In the genomic region with DNA sequence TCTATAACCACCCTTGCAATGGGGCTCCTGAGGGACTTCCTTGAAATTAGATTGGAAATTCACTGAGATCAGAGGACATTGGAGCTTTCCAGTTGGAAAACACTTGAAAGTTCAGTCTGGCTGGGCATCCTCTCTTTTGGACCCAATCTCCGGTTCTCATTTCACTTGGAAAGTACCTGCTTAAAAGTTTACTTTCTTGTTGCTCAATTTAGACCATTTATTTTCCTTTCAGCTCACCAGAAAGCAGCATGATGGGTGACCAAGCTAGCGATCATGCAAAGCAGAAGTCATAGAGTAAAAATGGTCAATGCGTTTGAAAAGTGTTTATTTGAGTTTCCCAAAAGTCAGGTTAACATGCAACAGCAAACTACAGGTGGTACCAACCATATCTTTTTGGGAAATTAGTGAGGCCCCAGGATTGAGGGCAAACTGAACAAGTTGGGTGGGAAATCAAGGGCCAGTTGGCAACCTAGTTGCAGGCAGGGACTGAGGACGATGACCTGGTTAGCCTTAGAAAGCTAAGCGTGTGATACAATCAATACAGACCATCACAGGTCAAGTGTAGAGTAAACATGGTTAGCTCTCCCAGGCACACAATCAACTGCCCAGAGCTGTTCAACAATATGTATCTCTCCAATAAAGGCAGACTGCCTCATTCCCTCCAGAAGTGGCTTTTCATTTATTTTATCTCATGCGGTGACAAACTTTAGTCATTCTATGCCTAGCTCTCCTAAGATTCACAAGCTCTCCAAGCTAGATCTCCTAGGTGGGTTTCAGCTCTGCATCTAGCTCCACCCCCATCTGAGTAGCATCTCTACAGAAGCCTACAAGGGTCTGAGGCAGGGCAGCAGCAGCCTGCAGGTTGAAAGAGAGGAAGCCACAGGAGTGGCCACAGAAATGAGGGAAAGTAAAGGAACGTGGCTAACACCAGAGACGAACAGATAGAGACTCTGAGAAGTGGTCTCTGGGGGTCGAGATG, we compare ENCODE assay signal across 18 cellular contexts.
A peak's percentile ranks its signal among the peaks of the same experiment; 100 is the strongest.
DNase-seq lines count a peak whose midpoint lies in the region; ATAC-seq and TF ChIP-seq lines count a peak whose summit lies in the region.
"Had no signal": no experiment of that assay in that cellular context is flagged by ENCODE, and none has a peak within 500 bp of the region (broad histone marks: within the 10 kb centered on the region; RNA-seq: fewer than 3 reads in every experiment).

No MANE protein-coding gene starts in this region.

- ATAC-seq in HG02970 (IDR thresholded peaks at IDR 0.05; ENCODE audit: low FRiP score, unreplicated experiment): no peak
- ATAC-seq: left ventricle myocardium superior had no signal

- peak overlapping the region; percentile 92 for H3K27ac Mint-ChIP-seq in chondrocyte (ENCODE audit: unreplicated experiment)
- H3K27ac Mint-ChIP-seq: type B pancreatic cell had no signal

- H3K4me1 Mint-ChIP-seq in chondrocyte (ENCODE audit: low read depth): peaks cover 81% of the 10 kb centered on the region

- H2AFZ ChIP-seq in smooth muscle cell (ENCODE audit: low read depth): no peak overlapping the region

- no peak overlapping the region for H3K4me3 Mint-ChIP-seq in chondrocyte (ENCODE audit: unreplicated experiment)
- H3K4me3 Mint-ChIP-seq: CD14-positive monocyte, type B pancreatic cell had no signal

- H4K20me1 ChIP-seq in smooth muscle cell (ENCODE audit: low read depth): no peaks in the 10 kb centered on the region

- no peaks in the 10 kb centered on the region for H3K79me2 ChIP-seq in smooth muscle cell (ENCODE audit: low read depth)

- H3K36me3 ChIP-seq in smooth muscle cell (ENCODE audit: low read depth): no peaks in the 10 kb centered on the region

- peak; percentile 12 for DNase-seq in NCI-H2196 (lab: John Stamatoyannopoulos, UW; ENCODE audit: unreplicated experiment)
- no peak for DNase-seq in NCI-H2196 treated with DMSO at 0.1 percent for 48 hours (lab: John Stamatoyannopoulos, UW; ENCODE audit: unreplicated experiment)
- DNase-seq in HuH-7.5 (ENCODE audit: low spot score): peak; percentile 49
- no peak for DNase-seq in chondrocyte (ENCODE audit: low spot score)
- DNase-seq in smooth muscle cell (lab: John Stamatoyannopoulos, UW; ENCODE audit: unreplicated experiment): no peak
- no peak for DNase-seq in Kasumi-1 (lab: John Stamatoyannopoulos, UW)
- DNase-seq in T-helper 2 cell: no peak
- DNase-seq: activated CD4-positive, CD25-positive, alpha-beta regulatory T cell treated with anti-CD3 and anti-CD28 coated beads, Interleukin-2, amount 50 U/mL, for 72 hours; activated gamma-delta T cell treated with Interleukin-2 at 50 U/mL for 16 hours; DND-41; left ventricle myocardium superior; NCI-H2029 treated with DMSO at 0.1 percent for 48 hours; stimulated activated naive CD4-positive, alpha-beta T cell treated with Interleukin-2 at 50 U/mL for 16 hours had no signal

- H3K27me3 ChIP-seq in smooth muscle cell (ENCODE audit: low read depth): no peaks in the 10 kb centered on the region

- no peaks in the 10 kb centered on the region for H3K9me3 Mint-ChIP-seq in chondrocyte (ENCODE audit: low read depth)
- H3K9me3 Mint-ChIP-seq: type B pancreatic cell had no signal

- no peak overlapping the region for H3K4me3 ChIP-seq in smooth muscle cell
- H3K4me3 ChIP-seq: skin epidermis had no signal

- peak overlapping the region; percentile 58 for H3K4me2 ChIP-seq in smooth muscle cell

- H3K9ac ChIP-seq in smooth muscle cell (ENCODE audit: low read depth): no peak overlapping the region

- WGBS in smooth muscle cell (ENCODE audit: low lambda C conversion rate): 97% methylated on average over 9 of the region's 9 CpGs

- peaks cover 35% of the 10 kb centered on the region for H3K4me1 ChIP-seq in smooth muscle cell (ENCODE audit: low read depth)

- no peak for TF ChIP-seq CTCF in chondrocyte (IDR thresholded peaks at IDR 0.05)
- TF ChIP-seq CTCF in smooth muscle cell (IDR thresholded peaks at IDR 0.05; ENCODE audit: borderline replicate concordance, insufficient read depth, poor library complexity, severe bottlenecking): no peak

- H3K27ac ChIP-seq in smooth muscle cell (ENCODE audit: low read depth): no peak overlapping the region
- H3K27ac ChIP-seq: epithelial cell of prostate had no signal

- H3K27me3 Mint-ChIP-seq in chondrocyte (ENCODE audit: low read depth): no peaks in the 10 kb centered on the region
- H3K27me3 Mint-ChIP-seq: type B pancreatic cell had no signal

- H3K36me3 Mint-ChIP-seq in chondrocyte (ENCODE audit: low read depth): no peaks in the 10 kb centered on the region

- no peaks in the 10 kb centered on the region for H3K9me3 ChIP-seq in smooth muscle cell (replicated peaks; ENCODE audit: low read depth)

- H3F3A ChIP-seq in smooth muscle cell (ENCODE audit: low read depth): no peaks in the 10 kb centered on the region

Comparison
In these comparisons a context has a peak if more than half of its experiments do, and no peak if none do; other contexts are left out.
1. DNase-seq: peak in NCI-H2196 (single experiment) and HuH-7.5 (single experiment); none in NCI-H2196 treated with DMSO at 0.1 percent for 48 hours (single experiment), chondrocyte (single experiment), smooth muscle cell (single experiment), Kasumi-1 (0 of 2) and T-helper 2 cell (0 of 5).